Comparison of ENCODE assay signal across 23 cellular contexts in the genomic region with DNA sequence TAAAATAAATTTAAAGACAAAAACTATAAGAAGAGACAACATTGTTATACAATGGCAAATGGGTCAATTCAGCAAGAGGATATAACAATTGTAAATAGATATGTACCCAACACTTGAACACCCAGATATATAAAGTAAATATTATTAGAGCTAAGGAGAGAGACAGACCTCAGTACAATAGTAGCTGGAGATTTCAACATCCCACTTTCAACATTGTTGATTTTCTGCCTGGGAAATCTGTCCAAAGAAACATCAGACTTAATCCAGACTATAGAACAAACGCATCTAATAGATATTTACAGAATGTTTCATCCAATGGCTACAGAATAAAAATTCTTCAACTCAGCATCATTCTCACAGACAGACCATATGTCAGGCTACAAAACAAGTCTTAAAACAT.
"Had no signal": no experiment of that assay in that cellular context is flagged by ENCODE, and none has a peak within 500 bp of the region (broad histone marks: within the 10 kb centered on the region; RNA-seq: fewer than 3 reads in every experiment).

No MANE protein-coding gene starts in this region.

- ATAC-seq: natural killer cell; psoas muscle; right cardiac atrium; sciatic nerve; stimulated activated memory B cell treated with anti-CD40 and anti-IgM and Interleukin-4, amounts not matched to agents 10 μg/mL and 1 μg/mL and 100 μg/mL, for 72 hours; stimulated activated naive CD8-positive, alpha-beta T cell treated with anti-CD3 and anti-CD28 coated beads, Interleukin-15, amount 100 ng/mL, for 72 hours; stimulated activated naive CD8-positive, alpha-beta T cell treated with anti-CD3 and anti-CD28 coated beads, Interleukin-15, Interleukin-2, amounts not matched to agents 100 U/mL and 50 U/mL, for 24 hours; upper lobe of right lung had no signal

- DNase-seq: natural killer cell; occipital lobe; ovary; posterior cingulate gyrus; psoas muscle; right cardiac atrium; spleen; stimulated activated CD4-positive, alpha-beta T cell treated with anti-CD3 and anti-CD28 coated beads, Interleukin-12 subunit alpha, Interleukin-12 subunit beta, amount 100 ng/mL, for 4 hours; stimulated activated CD4-positive, alpha-beta T cell treated with anti-CD3 and anti-CD28 coated beads, Interleukin-1b, Interleukin-23, amount 100 ng/mL, for 48 hours; stimulated activated CD4-positive, alpha-beta T cell treated with anti-CD3 and anti-CD28 coated beads, Interleukin-4, amount 100 ng/mL, for 1 hour; stimulated activated CD4-positive, alpha-beta T cell treated with anti-CD3 and anti-CD28 coated beads, Interleukin-4, amount 100 ng/mL, for 4 hours; stimulated activated CD8-positive, alpha-beta memory T cell treated with anti-CD3 and anti-CD28 coated beads, Interleukin-4, amount 100 ng/mL, for 48 hours; stimulated activated naive CD4-positive, alpha-beta T cell; stimulated activated naive CD8-positive, alpha-beta T cell treated with anti-CD3 and anti-CD28 coated beads, Interleukin-15, amount 100 ng/mL, for 72 hours; stimulated activated naive CD8-positive, alpha-beta T cell treated with anti-CD3 and anti-CD28 coated beads, Interleukin-15, Interleukin-2, amounts not matched to agents 100 U/mL and 50 U/mL, for 24 hours; substantia nigra; testis; tibial artery; transverse colon; upper lobe of right lung; uterus had no signal
